15 cellular contexts compared by ENCODE assay signal in genomic region chr7:66700633-66701131, GRCh38. TPM values are rescaled to one million over a fixed set of nuclear protein-coding genes. Genes with fewer than 3 reads are reported as not detected.
DNase-seq lines count a peak whose midpoint lies in the region; ATAC-seq and TF ChIP-seq lines count a peak whose summit lies in the region.
"Had no signal": no experiment of that assay in that cellular context is flagged by ENCODE, and none has a peak within 500 bp of the region (broad histone marks: within the 10 kb centered on the region; RNA-seq: fewer than 3 reads in every experiment).

No MANE protein-coding gene starts in this region.

- H3K9me3 ChIP-seq in esophagus muscularis mucosa (no peaks in the 10 kb centered on the region), upper lobe of left lung (no peaks in the 10 kb centered on the region), mucosa of descending colon (no peaks in the 10 kb centered on the region)
- H3K9me3 ChIP-seq: BE2C had no signal

- TF ChIP-seq CTCF in esophagus muscularis mucosa (IDR thresholded peaks at IDR 0.05) (no peak), upper lobe of left lung (IDR thresholded peaks at IDR 0.05) (no peak), mucosa of descending colon (IDR thresholded peaks at IDR 0.05) (no peak)

- H3K4me3 ChIP-seq in esophagus muscularis mucosa = peak overlapping the region in 1 of 4 donors; percentile 6
- no peak overlapping the region for H3K4me3 ChIP-seq in upper lobe of left lung
- H3K4me3 ChIP-seq in mucosa of descending colon = no peak overlapping the region
- H3K4me3 ChIP-seq: GM23338 had no signal

- H3K27ac ChIP-seq in esophagus muscularis mucosa (replicated peaks in 1 of 4) = peak overlapping the region; percentile 58 to 67 (median 65)
- H3K27ac ChIP-seq in upper lobe of left lung = no peak overlapping the region

- H3K27me3 Mint-ChIP-seq in activated T-helper 17 cell treated with anti-CD3 and anti-CD28 coated beads, Interleukin-2, amount 50 U/mL, for 72 hours = no peaks in the 10 kb centered on the region
- H3K27me3 Mint-ChIP-seq: CD4-positive, alpha-beta memory T cell had no signal

- H3K4me1 ChIP-seq in esophagus muscularis mucosa = peaks cover 10 to 36% (median 35%) of the 10 kb centered on the region in 4 donors
- H3K4me1 ChIP-seq in upper lobe of left lung = peaks cover 0 to 3% (median 0%) of the 10 kb centered on the region in 4 donors
- H3K4me1 ChIP-seq in mucosa of descending colon (ENCODE audit: low read depth) = no peaks in the 10 kb centered on the region

- intact Hi-C loops in esophagus muscularis mucosa (cut with DNase I) = no loop called here
- intact Hi-C loops in sciatic nerve (cut with DNase I) = no loop called here
- intact Hi-C loops in mucosa of descending colon (cut with DNase I, micrococcal nuclease) = no loop called here

- no peak overlapping the region for H3K4me3 Mint-ChIP-seq in activated T-helper 17 cell treated with anti-CD3 and anti-CD28 coated beads, Interleukin-2, amount 50 U/mL, for 72 hours
- H3K4me3 Mint-ChIP-seq: CD4-positive, alpha-beta memory T cell; GM23338 had no signal

- H3K4me1 Mint-ChIP-seq in activated T-helper 17 cell treated with anti-CD3 and anti-CD28 coated beads, Interleukin-2, amount 50 U/mL, for 72 hours = no peaks in the 10 kb centered on the region
- H3K4me1 Mint-ChIP-seq: CD4-positive, alpha-beta memory T cell; GM23338 had no signal

- H3K36me3 Mint-ChIP-seq in activated T-helper 17 cell treated with anti-CD3 and anti-CD28 coated beads, Interleukin-2, amount 50 U/mL, for 72 hours (ENCODE audit: low read depth) = no peaks in the 10 kb centered on the region

- H3K27ac Mint-ChIP-seq in activated T-helper 17 cell treated with anti-CD3 and anti-CD28 coated beads, Interleukin-2, amount 50 U/mL, for 72 hours = peak overlapping the region; percentile 30
- H3K27ac Mint-ChIP-seq: GM23338 had no signal

- H3K27me3 ChIP-seq in esophagus muscularis mucosa (no peaks in the 10 kb centered on the region), upper lobe of left lung (no peaks in the 10 kb centered on the region)
- H3K27me3 ChIP-seq: BE2C had no signal

- DNase-seq in esophagus muscularis mucosa (ENCODE audit: extremely low spot score) = no peak
- no peak for DNase-seq in sciatic nerve (ENCODE audit: low spot score)
- DNase-seq in upper lobe of left lung = peak in 1 of 2 donors; percentile 57
- DNase-seq in stimulated activated CD4-positive, alpha-beta T cell treated with anti-CD3 and anti-CD28 coated beads, Interleukin-4, amount 100 ng/mL, for 1 hour = no peak
- DNase-seq in NCI-H1105 treated with DMSO at 0.1 percent for 48 hours (lab: John Stamatoyannopoulos, UW) = no peak
- no peak for DNase-seq in mucosa of descending colon
- DNase-seq: BE2C; CD4-positive, alpha-beta memory T cell; DMS79 treated with DMSO at 0.1 percent for 48 hours; NCI-H146; NCI-H2227 treated with DMSO at 0.1 percent for 48 hours; NCI-H526; OCI-M1 had no signal

- no peaks in the 10 kb centered on the region for H3K9me3 Mint-ChIP-seq in activated T-helper 17 cell treated with anti-CD3 and anti-CD28 coated beads, Interleukin-2, amount 50 U/mL, for 72 hours
- H3K9me3 Mint-ChIP-seq: GM23338 had no signal

- H3K36me3 ChIP-seq in esophagus muscularis mucosa = peaks cover 0 to 3% (median 0%) of the 10 kb centered on the region in 4 donors
- H3K36me3 ChIP-seq in upper lobe of left lung = no peaks in the 10 kb centered on the region
- H3K36me3 ChIP-seq in mucosa of descending colon (ENCODE audit: low read depth) = no peaks in the 10 kb centered on the region
- H3K36me3 ChIP-seq: BE2C had no signal

- 89% methylated on average over 6 of the region's 7 CpGs for WGBS in esophagus muscularis mucosa
- WGBS in upper lobe of left lung, 2 donors = 91 to 92% methylated on average over 6 to 7 of the region's 7 CpGs

- no peak for TF ChIP-seq EP300 in esophagus muscularis mucosa (IDR thresholded peaks at IDR 0.05)
- TF ChIP-seq EP300 in upper lobe of left lung (IDR thresholded peaks at IDR 0.05) = no peak

- TF ChIP-seq POLR2A in esophagus muscularis mucosa (IDR thresholded peaks at IDR 0.05; ENCODE audit: low read depth) (no peak), upper lobe of left lung (IDR thresholded peaks at IDR 0.05) (no peak)

- no peak for ATAC-seq in activated T-helper 17 cell treated with anti-CD3 and anti-CD28 coated beads, Interleukin-2, amount 50 U/mL, for 72 hours (replicated peaks)
- ATAC-seq in sciatic nerve (peak; percentile 16), upper lobe of left lung (ENCODE audit: low FRiP score in 2 of 2) (peak; percentile 4 to 19), mucosa of descending colon (no peak)

RNA-seq across cellular contexts. Expression of gene RABGEF1, which starts 39.9 kb away (rescaled TPM):
- 10 to 100 TPM; 24.5 to 37.4 TPM for total RNA-seq in activated T-helper 17 cell treated with anti-CD3 and anti-CD28 coated beads, Interleukin-2, amount 50 U/mL, for 72 hours
- total RNA-seq in esophagus muscularis mucosa (10 to 100 TPM; 34.3 to 45.4 (median 37.1) TPM), sciatic nerve (38.6 TPM), upper lobe of left lung (10 to 100 TPM; 20.7 to 35.6 (median 30.3) TPM), mucosa of descending colon (10 to 100 TPM; 25.0 to 31.7 (median 26.9) TPM)

Comparison
In these comparisons a context has a peak if more than half of its experiments do, and no peak if none do; other contexts are left out.
1. ATAC-seq: peak in sciatic nerve (single experiment) and upper lobe of left lung (2 of 2); none in activated T-helper 17 cell treated with anti-CD3 and anti-CD28 coated beads, Interleukin-2, amount 50 U/mL, for 72 hours (single experiment) and mucosa of descending colon (single experiment).
2. H3K27ac ChIP-seq: peak in esophagus muscularis mucosa (4 of 4); none in upper lobe of left lung (0 of 4).